ENCODE assay signal across 23 cellular contexts in the genomic region with DNA sequence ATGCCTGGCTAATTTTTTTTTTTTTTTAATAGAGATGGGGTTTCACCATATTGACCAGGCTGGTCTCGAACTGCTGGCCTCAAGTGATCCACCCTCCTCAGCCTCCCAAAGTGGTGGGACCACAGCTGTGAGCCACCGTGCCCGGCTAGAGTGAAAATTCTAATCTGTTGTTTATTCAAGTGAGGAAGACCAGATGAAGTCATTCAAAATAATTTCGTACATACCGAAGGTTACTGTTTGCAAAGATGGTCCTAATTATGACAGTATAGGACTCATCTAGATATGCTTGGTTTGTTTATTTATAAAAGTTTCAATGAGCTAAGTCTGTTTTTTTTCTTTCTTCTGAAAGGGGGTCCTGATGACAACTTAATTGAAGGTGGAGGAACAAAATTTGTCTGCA.
DNase-seq lines count a peak whose midpoint lies in the region; ATAC-seq and TF ChIP-seq lines count a peak whose summit lies in the region.
"Had no signal": no experiment of that assay in that cellular context is flagged by ENCODE, and none has a peak within 500 bp of the region (broad histone marks: within the 10 kb centered on the region; RNA-seq: fewer than 3 reads in every experiment).

No MANE protein-coding gene starts in this region.

- H3K23ac ChIP-seq in IMR-90 (ENCODE audit: low read depth, low read length) = no peak overlapping the region

- no peak overlapping the region for H3K4me3 ChIP-seq in IMR-90 (ENCODE audit: insufficient read depth, low read depth, low read length)
- H3K4me3 ChIP-seq: A549, HAP-1, SJCRH30 had no signal

- no peak overlapping the region for H2AK9ac ChIP-seq in IMR-90 (replicated peaks; ENCODE audit: low read depth, low read length, poor library complexity)

- dilution Hi-C loops in IMR-90 (cut with HindIII; ENCODE audit: low sequenced_read_pairs, unreplicated experiment) = no loop called here

- no peak overlapping the region for H4K91ac ChIP-seq in IMR-90 (ENCODE audit: insufficient read depth, low read depth, low read length)

- H4K5ac ChIP-seq in IMR-90 (ENCODE audit: low read depth, low read length) = no peak overlapping the region

- no peak overlapping the region for H3K4me3 Mint-ChIP-seq in stimulated activated effector memory CD8-positive, alpha-beta T cell treated with anti-CD3 and anti-CD28 coated beads, Interleukin-12 subunit alpha, Interleukin-12 subunit beta, amount 100 ng/mL, for 72 hours

- no TSS peak for BruUV-seq in IMR-90 (replicated peaks; lab: Mats Ljungman, UMichigan)

- no peaks in the 10 kb centered on the region for H3K9me3 ChIP-seq in IMR-90 (ENCODE audit: control insufficient read depth, insufficient read depth, low read length)
- H3K9me3 ChIP-seq: A549, BE2C, HAP-1, SJCRH30 had no signal

- POLR2A ChIA-PET in IMR-90 (lab: Charles Lee; ENCODE audit: unreplicated experiment) = interaction anchor here (0.7 kb wide), 1 partner anchor 152 kb away, joined by 5 read pairs; no protein-coding TSS in a partner anchor

- H3K56ac ChIP-seq in IMR-90 (ENCODE audit: extremely low read depth, insufficient read depth, low read length) = no peak overlapping the region

- H3K4me2 ChIP-seq in IMR-90 (ENCODE audit: low read depth, low read length) = no peak overlapping the region
- H3K4me2 ChIP-seq: A549 had no signal

- H3K9me1 ChIP-seq in IMR-90 (ENCODE audit: insufficient read depth, low read length) = no peaks in the 10 kb centered on the region

- no peak overlapping the region for H2AFZ ChIP-seq in IMR-90 (replicated peaks; ENCODE audit: low read length, poor library complexity)

- H4K8ac ChIP-seq in IMR-90 (ENCODE audit: low read depth in 2 of 2, low read length in 2 of 2) = no peak overlapping the region

- intact Hi-C loops in IMR-90 (cut with micrococcal nuclease) = no loop called here

- H4K20me1 ChIP-seq in IMR-90 (ENCODE audit: insufficient read depth, low read length) = no peaks in the 10 kb centered on the region

- WGBS in IMR-90 (ENCODE audit: extremely low coverage in 2 of 2, insufficient read length in 1 of 2), 2 experiments = no CpG with 5 or more reads among the region's 5 CpGs

- TF ChIP-seq CTCF in IMR-90 (conservative IDR thresholded peaks at IDR 0.05; ENCODE audit: low read depth, low read length) = no peak

- H2AK5ac ChIP-seq in IMR-90 (ENCODE audit: low read depth, low read length) = no peak overlapping the region

- H3K9me3 Mint-ChIP-seq in stimulated activated effector memory CD8-positive, alpha-beta T cell treated with anti-CD3 and anti-CD28 coated beads, Interleukin-12 subunit alpha, Interleukin-12 subunit beta, amount 100 ng/mL, for 72 hours = no peaks in the 10 kb centered on the region

- no peak overlapping the region for H3K9ac ChIP-seq in IMR-90 (ENCODE audit: low read depth, low read length)

- H3K27ac Mint-ChIP-seq in stimulated activated effector memory CD8-positive, alpha-beta T cell treated with anti-CD3 and anti-CD28 coated beads, Interleukin-12 subunit alpha, Interleukin-12 subunit beta, amount 100 ng/mL, for 72 hours = no peak overlapping the region

- DNase-seq in EL = peak; percentile 64
- peak; percentile 50 for DNase-seq in IMR-90
- peak; percentile 68 for DNase-seq in fibroblast of peridontal ligament (ENCODE audit: extremely low read depth)
- DNase-seq in activated naive CD4-positive, alpha-beta T cell (lab: John Stamatoyannopoulos, UW) = no peak
- DNase-seq in SW 1271 (lab: John Stamatoyannopoulos, UW) = no peak
- no peak for DNase-seq in stimulated activated effector memory CD8-positive, alpha-beta T cell treated with anti-CD3 and anti-CD28 coated beads, Interleukin-12 subunit alpha, Interleukin-12 subunit beta, amount 100 ng/mL, for 72 hours (ENCODE audit: low spot score in 2 of 2)
- DNase-seq: BE2C, Calu3, DMS79 treated with DMSO at 0.1 percent for 48 hours, GOT3, KBM-7, MV-4-11, NCI-H1105, NCI-H1436 treated with DMSO at 0.1 percent for 48 hours, NCI-H1930, NCI-H2107, NCI-H524, NCI-H774, SJCRH30 had no signal

- CTCF ChIA-PET in IMR-90 (lab: Yijun Ruan, JAX) = no interaction called here

- ATAC-seq in IMR-90 (ENCODE audit: low read depth) (peak; percentile 37), GM18870 (IDR thresholded peaks at IDR 0.05; ENCODE audit: unreplicated experiment) (no peak)
- no peak for ATAC-seq in stimulated activated effector memory CD8-positive, alpha-beta T cell treated with anti-CD3 and anti-CD28 coated beads, Interleukin-12 subunit alpha, Interleukin-12 subunit beta, amount 100 ng/mL, for 72 hours
- ATAC-seq: A549, SK-N-SH treated with all-trans-retinoic acid at 6 μM for 48 hours had no signal

- no peak overlapping the region for H3K14ac ChIP-seq in IMR-90 (replicated peaks; ENCODE audit: low read depth, low read length)

- no peak overlapping the region for H2BK5ac ChIP-seq in IMR-90 (ENCODE audit: low read depth, low read length, poor library complexity, severe bottlenecking)

- no peaks in the 10 kb centered on the region for H3K4me1 Mint-ChIP-seq in stimulated activated effector memory CD8-positive, alpha-beta T cell treated with anti-CD3 and anti-CD28 coated beads, Interleukin-12 subunit alpha, Interleukin-12 subunit beta, amount 100 ng/mL, for 72 hours

- H3K27me3 ChIP-seq in IMR-90 (ENCODE audit: control insufficient read depth, insufficient read depth, low read length) = no peaks in the 10 kb centered on the region
- H3K27me3 ChIP-seq: BE2C, SJCRH30 had no signal

- H3K4ac ChIP-seq in IMR-90 (ENCODE audit: low read depth, low read length) = no peak overlapping the region

- H3K18ac ChIP-seq in IMR-90 (ENCODE audit: low read depth, low read length) = no peak overlapping the region

- no peak overlapping the region for H2BK20ac ChIP-seq in IMR-90 (ENCODE audit: low read depth, low read length)

- no peaks in the 10 kb centered on the region for H3K36me3 ChIP-seq in IMR-90 (ENCODE audit: control insufficient read depth, insufficient read depth, low read length)
- H3K36me3 ChIP-seq: BE2C, HAP-1 had no signal

- peaks cover 1% of the 10 kb centered on the region; the same call in 1 of the 2 replicates for H3K4me1 ChIP-seq in IMR-90 (ENCODE audit: control insufficient read depth, insufficient read depth, low read length)
- H3K4me1 ChIP-seq: A549, HAP-1, SJCRH30 had no signal

- peaks cover 0 to 3% of the 10 kb centered on the region in 2 experiments; a peak in 1 of 4 replicates for H3K79me1 ChIP-seq in IMR-90 (ENCODE audit: low read depth in 1 of 2, low read length in 2 of 2)

- no peak overlapping the region for H2BK15ac ChIP-seq in IMR-90 (ENCODE audit: low read depth, low read length)

- TF ChIP-seq RAD21 in IMR-90 (IDR thresholded peaks at IDR 0.05; ENCODE audit: low read length) = no peak

- H2BK120ac ChIP-seq in IMR-90 (ENCODE audit: low read depth, low read length) = no peak overlapping the region

- no peak for TF ChIP-seq POLR2A in IMR-90 (IDR thresholded peaks at IDR 0.05; ENCODE audit: low read depth, low read length)

- in situ Hi-C loops in IMR-90 (cut with MboI; ENCODE audit: low sequenced_read_pairs) = no loop called here

- H3K36me3 Mint-ChIP-seq in stimulated activated effector memory CD8-positive, alpha-beta T cell treated with anti-CD3 and anti-CD28 coated beads, Interleukin-12 subunit alpha, Interleukin-12 subunit beta, amount 100 ng/mL, for 72 hours = peaks cover 8% of the 10 kb centered on the region

- no peak overlapping the region for H3K27ac ChIP-seq in IMR-90 (ENCODE audit: insufficient read depth, low read length)
- H3K27ac ChIP-seq: A549, SJCRH30 had no signal

TF ChIP-seq in IMR-90, 13 proteins besides CTCF, POLR2A, EP300 and RAD21:
- no peak for TF ChIP-seq RFX5 (IDR thresholded peaks at IDR 0.05; ENCODE audit: low read depth, low read length)
- TF ChIP-seq MXI1 (IDR thresholded peaks at IDR 0.05; ENCODE audit: borderline replicate concordance, low read depth, low read length) = no peak
- TF ChIP-seq MAFK (IDR thresholded peaks at IDR 0.05; ENCODE audit: low read depth, low read length) = no peak
- TF ChIP-seq MAZ (IDR thresholded peaks at IDR 0.05; ENCODE audit: borderline replicate concordance, low read depth, low read length) = no peak
- no peak for TF ChIP-seq FOS (IDR thresholded peaks at IDR 0.05; ENCODE audit: low read depth, low read length)
- no peak for TF ChIP-seq RCOR1 (IDR thresholded peaks at IDR 0.05; ENCODE audit: insufficient replicate concordance, low read length)
- TF ChIP-seq, protein P1, sequence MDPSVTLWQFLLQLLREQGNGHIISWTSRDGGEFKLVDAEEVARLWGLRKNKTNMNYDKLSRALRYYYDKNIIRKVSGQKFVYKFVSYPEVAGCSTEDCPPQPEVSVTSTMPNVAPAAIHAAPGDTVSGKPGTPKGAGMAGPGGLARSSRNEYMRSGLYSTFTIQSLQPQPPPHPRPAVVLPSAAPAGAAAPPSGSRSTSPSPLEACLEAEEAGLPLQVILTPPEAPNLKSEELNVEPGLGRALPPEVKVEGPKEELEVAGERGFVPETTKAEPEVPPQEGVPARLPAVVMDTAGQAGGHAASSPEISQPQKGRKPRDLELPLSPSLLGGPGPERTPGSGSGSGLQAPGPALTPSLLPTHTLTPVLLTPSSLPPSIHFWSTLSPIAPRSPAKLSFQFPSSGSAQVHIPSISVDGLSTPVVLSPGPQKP (IDR thresholded peaks at IDR 0.05; ENCODE audit: borderline replicate concordance, low read depth, low read length) = no peak
- no peak for TF ChIP-seq NFE2L2 (IDR thresholded peaks at IDR 0.05; ENCODE audit: low read depth, low read length)
- TF ChIP-seq, protein P2, sequence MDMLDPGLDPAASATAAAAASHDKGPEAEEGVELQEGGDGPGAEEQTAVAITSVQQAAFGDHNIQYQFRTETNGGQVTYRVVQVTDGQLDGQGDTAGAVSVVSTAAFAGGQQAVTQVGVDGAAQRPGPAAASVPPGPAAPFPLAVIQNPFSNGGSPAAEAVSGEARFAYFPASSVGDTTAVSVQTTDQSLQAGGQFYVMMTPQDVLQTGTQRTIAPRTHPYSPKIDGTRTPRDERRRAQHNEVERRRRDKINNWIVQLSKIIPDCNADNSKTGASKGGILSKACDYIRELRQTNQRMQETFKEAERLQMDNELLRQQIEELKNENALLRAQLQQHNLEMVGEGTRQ (IDR thresholded peaks at IDR 0.05; ENCODE audit: low read depth, low read length) = no peak

Comparison
In these comparisons a context has a peak if more than half of its experiments do, and no peak if none do; other contexts are left out.
1. DNase-seq: peak in EL (single experiment), IMR-90 (single experiment) and fibroblast of peridontal ligament (single experiment); none in activated naive CD4-positive, alpha-beta T cell (0 of 4), SW 1271 (0 of 2) and stimulated activated effector memory CD8-positive, alpha-beta T cell treated with anti-CD3 and anti-CD28 coated beads, Interleukin-12 subunit alpha, Interleukin-12 subunit beta, amount 100 ng/mL, for 72 hours (0 of 2).